8 cellular contexts compared by ENCODE assay signal in genomic region chr1:187051618-187052232, GRCh38.
DNase-seq lines count a peak whose midpoint lies in the region; ATAC-seq and TF ChIP-seq lines count a peak whose summit lies in the region.

No MANE protein-coding gene starts in this region.

- peaks cover 3% of the 10 kb centered on the region for H3K27me3 Mint-ChIP-seq in Caco-2 (ENCODE audit: insufficient read depth, unreplicated experiment)
- H3K27me3 Mint-ChIP-seq in activated T-helper 2 cell treated with anti-CD3 and anti-CD28 coated beads, Interferon-gamma antibody, Interleukin-2, Interleukin-4, amounts not matched to agents 10 μg/mL and 5 μg/mL and 100 μg/mL, durations not matched to agents 14 hours and 24 hours and 36 hours (ENCODE audit: low read depth) = no peaks in the 10 kb centered on the region

- CTCF ChIA-PET in Caco-2 (lab: Charles Lee) = interaction anchor here (0.6 to 0.7 kb wide), 4 partner anchors 45 to 1004 kb away, joined by 3 read pairs; no protein-coding TSS in a partner anchor

- ATAC-seq in GM18520 (IDR thresholded peaks at IDR 0.05; ENCODE audit: unreplicated experiment) (peak; percentile 71), HG02885 (IDR thresholded peaks at IDR 0.05; ENCODE audit: poor library complexity, unreplicated experiment) (peak; percentile 88)

- no CpG with 5 or more reads among the region's 4 CpGs for WGBS in iPS DF 6.9 (ENCODE audit: insufficient coverage, insufficient read length)

- BruUV-seq in Caco-2 (replicated peaks; lab: Mats Ljungman, UMichigan) = no TSS peak

- H3K4me3 Mint-ChIP-seq in Caco-2 (ENCODE audit: unreplicated experiment) = no peak overlapping the region
- H3K4me3 Mint-ChIP-seq in activated T-helper 2 cell treated with anti-CD3 and anti-CD28 coated beads, Interferon-gamma antibody, Interleukin-2, Interleukin-4, amounts not matched to agents 10 μg/mL and 5 μg/mL and 100 μg/mL, durations not matched to agents 14 hours and 24 hours and 36 hours (ENCODE audit: low read depth) = no peak overlapping the region

- H3K4me1 Mint-ChIP-seq in Caco-2 (ENCODE audit: low read depth, unreplicated experiment) = no peaks in the 10 kb centered on the region
- H3K4me1 Mint-ChIP-seq in activated T-helper 2 cell treated with anti-CD3 and anti-CD28 coated beads, Interferon-gamma antibody, Interleukin-2, Interleukin-4, amounts not matched to agents 10 μg/mL and 5 μg/mL and 100 μg/mL, durations not matched to agents 14 hours and 24 hours and 36 hours (ENCODE audit: low read depth) = no peaks in the 10 kb centered on the region

- TF ChIP-seq CTCF in Caco-2 (IDR thresholded peaks at IDR 0.05; ENCODE audit: insufficient read depth in 1 of 2, low read depth in 1 of 2, low read length in 1 of 2, severe bottlenecking in 1 of 2, unreplicated experiment in 1 of 2) = peak; percentile 38 to 50
- TF ChIP-seq CTCF in WERI-Rb-1 (IDR thresholded peaks at IDR 0.05; ENCODE audit: low read depth, low read length) = peak; percentile 24; the same call in 1 of the 2 replicates

- no peaks in the 10 kb centered on the region for H3K9me3 Mint-ChIP-seq in Caco-2 (ENCODE audit: unreplicated experiment)
- H3K9me3 Mint-ChIP-seq in activated T-helper 2 cell treated with anti-CD3 and anti-CD28 coated beads, Interferon-gamma antibody, Interleukin-2, Interleukin-4, amounts not matched to agents 10 μg/mL and 5 μg/mL and 100 μg/mL, durations not matched to agents 14 hours and 24 hours and 36 hours = no peaks in the 10 kb centered on the region

- no peaks in the 10 kb centered on the region for H3K36me3 Mint-ChIP-seq in Caco-2 (ENCODE audit: insufficient read depth, unreplicated experiment)
- H3K36me3 Mint-ChIP-seq in activated T-helper 2 cell treated with anti-CD3 and anti-CD28 coated beads, Interferon-gamma antibody, Interleukin-2, Interleukin-4, amounts not matched to agents 10 μg/mL and 5 μg/mL and 100 μg/mL, durations not matched to agents 14 hours and 24 hours and 36 hours (ENCODE audit: low read depth) = no peaks in the 10 kb centered on the region

- no peak overlapping the region for H3K27ac Mint-ChIP-seq in Caco-2 (ENCODE audit: unreplicated experiment)
- H3K27ac Mint-ChIP-seq in activated T-helper 2 cell treated with anti-CD3 and anti-CD28 coated beads, Interferon-gamma antibody, Interleukin-2, Interleukin-4, amounts not matched to agents 10 μg/mL and 5 μg/mL and 100 μg/mL, durations not matched to agents 14 hours and 24 hours and 36 hours = no peak overlapping the region

- H3K36me3 ChIP-seq in Caco-2 (ENCODE audit: control insufficient read depth, insufficient read depth, low read length) = no peaks in the 10 kb centered on the region
- no peaks in the 10 kb centered on the region for H3K36me3 ChIP-seq in WERI-Rb-1
- no peaks in the 10 kb centered on the region for H3K36me3 ChIP-seq in iPS DF 6.9 (ENCODE audit: control insufficient read depth, insufficient read depth, low read length)

- intact Hi-C loops in Caco-2 (cut with micrococcal nuclease; ENCODE audit: unreplicated experiment) = loop anchor here (5.0 kb wide), 1 partner anchor 216 kb away; no protein-coding TSS in a partner anchor
- intact Hi-C loops in activated T-helper 2 cell treated with anti-CD3 and anti-CD28 coated beads, Interferon-gamma antibody, Interleukin-2, Interleukin-4, amounts not matched to agents 10 μg/mL and 5 μg/mL and 100 μg/mL, durations not matched to agents 14 hours and 24 hours and 36 hours (cut with micrococcal nuclease) = no loop called here

- H3K9me3 ChIP-seq in Caco-2 (no peaks in the 10 kb centered on the region), WERI-Rb-1 (ENCODE audit: severe bottlenecking) (no peaks in the 10 kb centered on the region), iPS DF 6.9 (ENCODE audit: control insufficient read depth, insufficient read depth, low read length) (no peaks in the 10 kb centered on the region)

- peak in 1 of 2 experiments; percentile 35 for DNase-seq in Caco-2
- DNase-seq in NCI-H128 (lab: John Stamatoyannopoulos, UW; ENCODE audit: unreplicated experiment) = peak; percentile 57
- peak; percentile 28 for DNase-seq in WERI-Rb-1
- DNase-seq in iPS DF 6.9 (ENCODE audit: low read depth, low spot score) = peak; percentile 41
- DNase-seq in activated T-helper 2 cell treated with anti-CD3 and anti-CD28 coated beads, Interferon-gamma antibody, Interleukin-2, Interleukin-4, amounts not matched to agents 10 μg/mL and 5 μg/mL and 100 μg/mL, durations not matched to agents 14 hours and 24 hours and 36 hours (ENCODE audit: low spot score) = no peak
- DNase-seq in mesenteric fat pad (ENCODE audit: low spot score) = no peak

- H3K27me3 ChIP-seq in Caco-2 (replicated peaks; ENCODE audit: control insufficient read depth, insufficient read depth, low read length) (no peaks in the 10 kb centered on the region), WERI-Rb-1 (ENCODE audit: insufficient read depth, low read depth, severe bottlenecking) (no peaks in the 10 kb centered on the region), iPS DF 6.9 (ENCODE audit: control insufficient read depth, insufficient read depth, low read length) (no peaks in the 10 kb centered on the region)

- POLR2A ChIA-PET in Caco-2 (lab: Charles Lee) = no interaction called here

- H3K4me1 ChIP-seq in Caco-2 = no peaks in the 10 kb centered on the region
- H3K4me1 ChIP-seq in iPS DF 6.9 (ENCODE audit: control insufficient read depth, insufficient read depth, low read length) = peaks cover 1% of the 10 kb centered on the region; the same call in 1 of the 2 replicates

- H3K27ac ChIP-seq in WERI-Rb-1 (no peak overlapping the region), iPS DF 6.9 (ENCODE audit: low read length) (no peak overlapping the region)

- H3K4me3 ChIP-seq in Caco-2 (ENCODE audit: low read depth, low read length) = no peak overlapping the region
- no peak overlapping the region for H3K4me3 ChIP-seq in WERI-Rb-1 (ENCODE audit: low read depth, low read length)
- H3K4me3 ChIP-seq in iPS DF 6.9 (ENCODE audit: low read length) = no peak overlapping the region

Comparison
In these comparisons a context has a peak if more than half of its experiments do, and no peak if none do; other contexts are left out.
1. DNase-seq: peak in NCI-H128 (single experiment), WERI-Rb-1 (single experiment) and iPS DF 6.9 (single experiment); none in activated T-helper 2 cell treated with anti-CD3 and anti-CD28 coated beads, Interferon-gamma antibody, Interleukin-2, Interleukin-4, amounts not matched to agents 10 μg/mL and 5 μg/mL and 100 μg/mL, durations not matched to agents 14 hours and 24 hours and 36 hours (single experiment) and mesenteric fat pad (single experiment).